In genomic region chr1:28913786-28914227, GRCh38 we compare ENCODE assay signal across 8 cellular contexts. TPM values are rescaled to one million over a fixed set of nuclear protein-coding genes. Genes with fewer than 3 reads are reported as not detected.
DNase-seq lines count a peak whose midpoint lies in the region; ATAC-seq, FAIRE-seq and TF ChIP-seq lines count a peak whose summit lies in the region.

No MANE protein-coding gene starts in this region.

- no peaks in the 10 kb centered on the region for H3K9me3 Mint-ChIP-seq in activated naive CD8-positive, alpha-beta T cell treated with anti-CD3 and anti-CD28 coated beads, Interleukin-2, amount 10 ng/mL, durations not matched to agents 7 days and 5 days

- H3K4me3 Mint-ChIP-seq in activated naive CD8-positive, alpha-beta T cell treated with anti-CD3 and anti-CD28 coated beads, Interleukin-2, amount 10 ng/mL, durations not matched to agents 7 days and 5 days, result peak overlapping the region; percentile 85

- CTCF ChIA-PET in HepG2 (lab: Yijun Ruan, JAX; ENCODE audit: low intra/inter-chr PET ratio, low total read pairs), result no interaction called here

- TF ChIP-seq CTCF in HepG2 (CRISPR knock-in tag; IDR thresholded peaks at IDR 0.05), result no peak
- TF ChIP-seq CTCF in tibial nerve (IDR thresholded peaks at IDR 0.05), result no peak
- TF ChIP-seq CTCF in mucosa of descending colon (IDR thresholded peaks at IDR 0.05), result no peak

- in situ Hi-C loops in HepG2 (cut with HindIII; ENCODE audit: extremely low pct_ligation_motif_present, low pct_unique_long_range_greater_than_20kb), result no loop called here

- peaks cover 35% of the 10 kb centered on the region for H3K79me2 ChIP-seq in HepG2 (ENCODE audit: insufficient read depth, low read length)

- no peaks in the 10 kb centered on the region; the same call in 1 of the 2 replicates for H4K20me1 ChIP-seq in HepG2 (ENCODE audit: insufficient read depth, low read length)

- H3K36me3 Mint-ChIP-seq in activated naive CD8-positive, alpha-beta T cell treated with anti-CD3 and anti-CD28 coated beads, Interleukin-2, amount 10 ng/mL, durations not matched to agents 7 days and 5 days, result peaks cover 3% of the 10 kb centered on the region

- peaks cover 42% of the 10 kb centered on the region for H3K4me1 ChIP-seq in HepG2 (ENCODE audit: insufficient read depth, low read length)
- H3K4me1 ChIP-seq in tibial nerve, result peaks cover 0 to 14% (median 0%) of the 10 kb centered on the region in 4 donors
- peaks cover 8% of the 10 kb centered on the region for H3K4me1 ChIP-seq in mucosa of descending colon (ENCODE audit: low read depth)

- peak overlapping the region; percentile 56 for H3K9ac ChIP-seq in HepG2 (ENCODE audit: insufficient read depth, low read depth, low read length)

- no peaks in the 10 kb centered on the region for H3K27me3 Mint-ChIP-seq in activated naive CD8-positive, alpha-beta T cell treated with anti-CD3 and anti-CD28 coated beads, Interleukin-2, amount 10 ng/mL, durations not matched to agents 7 days and 5 days

- H3K9me3 ChIP-seq in HepG2 (ENCODE audit: low read length) (no peaks in the 10 kb centered on the region), tibial nerve (no peaks in the 10 kb centered on the region), mucosa of descending colon (no peaks in the 10 kb centered on the region)

- H3K4me2 ChIP-seq in HepG2 (ENCODE audit: low read depth, low read length), result peak overlapping the region; percentile 78

- ATAC-seq in activated naive CD8-positive, alpha-beta T cell treated with anti-CD3 and anti-CD28 coated beads, Interleukin-2, amount 10 ng/mL, durations not matched to agents 7 days and 5 days (ENCODE audit: low read depth), result no peak
- ATAC-seq in HepG2, result no peak
- no peak for ATAC-seq in mucosa of descending colon

- H3K27ac ChIP-seq in HepG2 (ENCODE audit: extremely low read length, insufficient read depth, low read length), result peak overlapping the region; percentile 46
- peak overlapping the region in 3 of 4 donors; percentile 58 to 71 (median 59) for H3K27ac ChIP-seq in tibial nerve

- peak overlapping the region; percentile 83 for H3K27ac Mint-ChIP-seq in activated naive CD8-positive, alpha-beta T cell treated with anti-CD3 and anti-CD28 coated beads, Interleukin-2, amount 10 ng/mL, durations not matched to agents 7 days and 5 days

- H3K4me1 Mint-ChIP-seq in activated naive CD8-positive, alpha-beta T cell treated with anti-CD3 and anti-CD28 coated beads, Interleukin-2, amount 10 ng/mL, durations not matched to agents 7 days and 5 days, result peaks cover 38% of the 10 kb centered on the region

- TF ChIP-seq EP300 in HepG2 (IDR thresholded peaks at IDR 0.05; ENCODE audit: low read depth in 2 of 2, low read length in 2 of 2) (no peak), HepG2 (CRISPR knock-in tag; IDR thresholded peaks at IDR 0.05; ENCODE audit: borderline replicate concordance) (no peak), tibial nerve (IDR thresholded peaks at IDR 0.05) (no peak)

- intact Hi-C loops in HepG2 (cut with micrococcal nuclease; ENCODE audit: unreplicated experiment) (no loop called here), mucosa of descending colon (cut with DNase I, micrococcal nuclease) (no loop called here)

- peak; percentile 37 for DNase-seq in activated effector memory CD4-positive, alpha-beta T cell treated with anti-CD3 and anti-CD28 coated beads, Interleukin-2, amount 50 U/mL, for 16 hours
- DNase-seq in activated effector memory CD4-positive, alpha-beta T cell treated with Interleukin-2 at 50 U/mL for 16 hours, result no peak
- DNase-seq in activated naive CD8-positive, alpha-beta T cell treated with anti-CD3 and anti-CD28 coated beads, Interleukin-2, amount 10 ng/mL, durations not matched to agents 7 days and 5 days, result no peak
- DNase-seq in HepG2 (ENCODE audit: low spot score) (no peak), tibial nerve (ENCODE audit: low spot score in 2 of 2) (no peak), mucosa of descending colon (no peak), NCI-H1048 (lab: John Stamatoyannopoulos, UW) (no peak), SW480 (ENCODE audit: low spot score) (no peak)

- TSS peak; percentile 79 for BruUV-seq in HepG2 (replicated peaks; lab: Mats Ljungman, UMichigan)

- TF ChIP-seq RAD21 in HepG2 (CRISPR knock-in tag; IDR thresholded peaks at IDR 0.05), result no peak

- H3K27me3 ChIP-seq in HepG2 (ENCODE audit: control insufficient read depth in 1 of 2, insufficient read depth in 2 of 2, low read length in 2 of 2), result no peaks in the 10 kb centered on the region; a peak in 1 of 5 replicates
- H3K27me3 ChIP-seq in tibial nerve, result no peaks in the 10 kb centered on the region

- TF ChIP-seq POLR2A in HepG2 (IDR thresholded peaks at IDR 0.05; ENCODE audit: insufficient read depth in 1 of 2, low read depth in 2 of 2, low read length in 2 of 2) (no peak), tibial nerve (IDR thresholded peaks at IDR 0.05) (no peak)

- no peak overlapping the region for H2AFZ ChIP-seq in HepG2 (ENCODE audit: low read length)

- no peak for FAIRE-seq in HepG2 (lab: Jason Lieb, UNC)

- peak overlapping the region; percentile 15 to 50 (median 31); a peak in 5 of 6 replicates for H3K4me3 ChIP-seq in HepG2 (replicated peaks in 1 of 3; ENCODE audit: insufficient read depth in 1 of 3, low read depth in 2 of 3, low read length in 3 of 3)
- H3K4me3 ChIP-seq in tibial nerve, result peak overlapping the region; percentile 57 to 80 (median 62)
- no peak overlapping the region for H3K4me3 ChIP-seq in mucosa of descending colon

- H3K36me3 ChIP-seq in HepG2 (replicated peaks in 1 of 2; ENCODE audit: control insufficient read depth in 1 of 2, insufficient read depth in 2 of 2, low read length in 2 of 2), result no peaks in the 10 kb centered on the region
- no peaks in the 10 kb centered on the region for H3K36me3 ChIP-seq in tibial nerve
- H3K36me3 ChIP-seq in mucosa of descending colon (ENCODE audit: low read depth), result no peaks in the 10 kb centered on the region

- POLR2A ChIA-PET in activated naive CD8-positive, alpha-beta T cell treated with anti-CD3 and anti-CD28 coated beads, Interleukin-2, amount 10 ng/mL, durations not matched to agents 7 days and 5 days (lab: Charles Lee), result interaction anchor here (0.5 to 3.8 kb wide), 21 partner anchors 10 to 361 kb away, joined by 3 to 41 read pairs (median 4); partner anchors contain the start of genes RNU11, SRSF4, TAF12 and YTHDF2
- POLR2A ChIA-PET in HepG2 (lab: Yijun Ruan, JAX), result interaction anchor here (0.7 to 2.4 kb wide), 16 partner anchors 9 to 273 kb away, joined by 3 to 19 read pairs (median 4); partner anchors contain the start of genes RNU11, SRSF4 and YTHDF2

- 81% methylated on average over 9 of the region's 10 CpGs for WGBS in HepG2 (ENCODE audit: low lambda C conversion rate)
- WGBS in tibial nerve, 2 donors, result 32 to 35% methylated on average over 10 of the region's 10 CpGs

TF ChIP-seq in HepG2, 621 proteins besides CTCF, POLR2A, EP300 and RAD21 (continues in another document):
- TF ChIP-seq ZNF776 (CRISPR knock-in tag; IDR thresholded peaks at IDR 0.05), result no peak
- peak; percentile 28; the same call in 1 of the 2 replicates for TF ChIP-seq ZBTB7A (CRISPR knock-in tag; IDR thresholded peaks at IDR 0.05)
- TF ChIP-seq ZNF652 (CRISPR knock-in tag; IDR thresholded peaks at IDR 0.05; ENCODE audit: borderline replicate concordance, low read depth), result no peak
- no peak for TF ChIP-seq ZNF691 (CRISPR knock-in tag; IDR thresholded peaks at IDR 0.05; ENCODE audit: borderline replicate concordance, low read depth)
- TF ChIP-seq NFE2L1 (CRISPR knock-in tag; IDR thresholded peaks at IDR 0.05; ENCODE audit: borderline replicate concordance), result no peak
- TF ChIP-seq SIN3B (IDR thresholded peaks at IDR 0.05; ENCODE audit: low read length), result no peak
- no peak for TF ChIP-seq KMT2B (CRISPR knock-in tag; IDR thresholded peaks at IDR 0.05)
- no peak for TF ChIP-seq XBP1 (CRISPR knock-in tag; IDR thresholded peaks at IDR 0.05)
- no peak for TF ChIP-seq NFYB (CRISPR knock-in tag; IDR thresholded peaks at IDR 0.05)
- 0 out of 2 replicates have a peak, but pooled peaks have one; percentile 6 for TF ChIP-seq ZBTB38 (CRISPR knock-in tag; IDR thresholded peaks at IDR 0.05)
- TF ChIP-seq NCOR1 (IDR thresholded peaks at IDR 0.05; ENCODE audit: borderline replicate concordance, low read length), result no peak

RNA-seq across cellular contexts. Expression of gene EPB41, which starts 0.6 kb away (rescaled TPM):
- total RNA-seq in activated naive CD8-positive, alpha-beta T cell treated with anti-CD3 and anti-CD28 coated beads, Interleukin-2, amount 10 ng/mL, durations not matched to agents 7 days and 5 days, result 100 to 1,000 TPM; 162 to 170 TPM
- total RNA-seq in HepG2 (2016; rRNA removed; fragmentation: Illumina TruSeq; extraction: Trizol) (34.5 and 51.4 TPM in 2 replicates), tibial nerve (10 to 100 TPM; 13.9 to 22.1 (median 16.0) TPM), mucosa of descending colon (10 to 100 TPM; 45.8 to 82.2 (median 76.3) TPM)
- 9.0 and 9.5 TPM in 2 replicates for total RNA-seq in HepG2 (2016; cell fraction: cytosol; rRNA removed; fragmentation: Illumina TruSeq; extraction: Trizol; ENCODE audit: low read depth)
- 34.2 and 48.2 TPM in 2 replicates for total RNA-seq in HepG2 (2016; cell fraction: insoluble cytoplasmic fraction; rRNA removed; fragmentation: Illumina TruSeq; extraction: Trizol)
- total RNA-seq in HepG2 (2016; cell fraction: membrane; rRNA removed; fragmentation: Illumina TruSeq; extraction: Trizol), result 15.6 and 16.3 TPM in 2 replicates
- total RNA-seq in HepG2 (2016; cell fraction: nucleus; rRNA removed; fragmentation: Illumina TruSeq; extraction: Trizol), result 27.9 and 32.7 TPM in 2 replicates
- 38.5 and 46.7 TPM in 2 replicates for polyA plus RNA-seq in HepG2 (2011; rRNA removed)
- polyA plus RNA-seq in HepG2 (2011; cell fraction: cytosol; rRNA removed), result 23.2 and 32.0 TPM in 2 replicates
- 25.8 and 30.0 TPM in 2 replicates for polyA plus RNA-seq in HepG2 (2011; cell fraction: nucleus; rRNA removed)
- polyA plus RNA-seq in HepG2 (2012), result 22.0 and 22.4 TPM in 2 replicates
- polyA plus RNA-seq in HepG2 (2016; cell fraction: cytosol; fragmentation: Illumina TruSeq; extraction: Trizol; ENCODE audit: low read depth), result 0.94 and 1.2 TPM in 2 replicates
- polyA plus RNA-seq in HepG2 (2016; cell fraction: insoluble cytoplasmic fraction; fragmentation: Illumina TruSeq; extraction: Trizol; ENCODE audit: low read depth), result 30.5 and 31.1 TPM in 2 replicates
- 4.9 and 5.6 TPM in 2 replicates for polyA plus RNA-seq in HepG2 (2016; cell fraction: membrane; fragmentation: Illumina TruSeq; extraction: Trizol; ENCODE audit: low read depth)
- polyA plus RNA-seq in HepG2 (2016; cell fraction: nucleus; fragmentation: Illumina TruSeq; extraction: Trizol; ENCODE audit: insufficient read depth, low read depth), result 29.4 and 29.5 TPM in 2 replicates
- 24.7 and 34.0 TPM in 2 replicates for polyA minus RNA-seq in HepG2 (2011; rRNA and poly(A)+ RNA removed; ENCODE audit: low replicate concordance)
- polyA minus RNA-seq in HepG2 (2011; cell fraction: cytosol; rRNA and poly(A)+ RNA removed), result 34.3 and 35.4 TPM in 2 replicates
- polyA minus RNA-seq in HepG2 (2011; cell fraction: nucleus; rRNA and poly(A)+ RNA removed), result 56.5 and 61.2 TPM in 2 replicates
